ENCODE assay signal across 2 cellular contexts in genomic region chr1:920506-920905, GRCh38.
TF ChIP-seq lines count a peak whose summit lies in the region.

No MANE protein-coding gene starts in this region.

TF ChIP-seq in IMR-90, 13 proteins besides CTCF, POLR2A, EP300 and RAD21:
- no peak for TF ChIP-seq RCOR1 (IDR thresholded peaks at IDR 0.05; ENCODE audit: insufficient replicate concordance, low read length)
- TF ChIP-seq CEBPB (IDR thresholded peaks at IDR 0.05; ENCODE audit: low read depth, low read length): no peak
- no peak for TF ChIP-seq FOS (IDR thresholded peaks at IDR 0.05; ENCODE audit: low read depth, low read length)
- no peak for TF ChIP-seq MXI1 (IDR thresholded peaks at IDR 0.05; ENCODE audit: borderline replicate concordance, low read depth, low read length)
- TF ChIP-seq CHD1 (IDR thresholded peaks at IDR 0.05; ENCODE audit: low read depth, low read length): no peak
- TF ChIP-seq MAFK (IDR thresholded peaks at IDR 0.05; ENCODE audit: low read depth, low read length): no peak
- TF ChIP-seq MAZ (IDR thresholded peaks at IDR 0.05; ENCODE audit: borderline replicate concordance, low read depth, low read length): no peak
- no peak for TF ChIP-seq USF2 (IDR thresholded peaks at IDR 0.05; ENCODE audit: low read depth, low read length)
- no peak for TF ChIP-seq BHLHE40 (IDR thresholded peaks at IDR 0.05; ENCODE audit: low read depth, low read length)
- no peak for TF ChIP-seq ELK1 (IDR thresholded peaks at IDR 0.05; ENCODE audit: borderline replicate concordance, low read depth, low read length)
- no peak for TF ChIP-seq SMC3 (IDR thresholded peaks at IDR 0.05; ENCODE audit: low read depth, low read length)
- TF ChIP-seq RFX5 (IDR thresholded peaks at IDR 0.05; ENCODE audit: low read depth, low read length): no peak
- TF ChIP-seq NFE2L2 (IDR thresholded peaks at IDR 0.05; ENCODE audit: low read depth, low read length): no peak

TF ChIP-seq in neural cell, 6 proteins besides CTCF, POLR2A, EP300 and RAD21:
- TF ChIP-seq TAF1 (IDR thresholded peaks at IDR 0.05; ENCODE audit: low read depth) (no peak), POLR2AphosphoS5 (IDR thresholded peaks at IDR 0.05) (no peak), EZH2 (IDR thresholded peaks at IDR 0.05; ENCODE audit: borderline replicate concordance, insufficient read depth, low read length, poor library complexity, severe bottlenecking) (no peak), MXI1 (conservative IDR thresholded peaks at IDR 0.05; ENCODE audit: poor library complexity, severe bottlenecking) (no peak), REST (IDR thresholded peaks at IDR 0.05; ENCODE audit: borderline replicate concordance) (no peak), SMC3 (conservative IDR thresholded peaks at IDR 0.05; ENCODE audit: poor library complexity) (no peak)
